9 cellular contexts compared by ENCODE assay signal in genomic region chr10:103800789-103801540, GRCh38. TPM values are rescaled to one million over a fixed set of nuclear protein-coding genes. Genes with fewer than 3 reads are reported as not detected.
A peak's percentile ranks its signal among the peaks of the same experiment; 100 is the strongest.
DNase-seq lines count a peak whose midpoint lies in the region; ATAC-seq and TF ChIP-seq lines count a peak whose summit lies in the region.
"Had no signal": no experiment of that assay in that cellular context is flagged by ENCODE, and none has a peak within 500 bp of the region (broad histone marks: within the 10 kb centered on the region; RNA-seq: fewer than 3 reads in every experiment).

No MANE protein-coding gene starts in this region.

- H3K27ac ChIP-seq in epithelial cell of prostate, result peak overlapping the region; percentile 72
- H3K27ac ChIP-seq in right atrium auricular region, result no peak overlapping the region
- H3K27ac ChIP-seq: KMS-11 had no signal

- H3K4me1 Mint-ChIP-seq in stimulated activated naive CD8-positive, alpha-beta T cell treated with anti-CD3 and anti-CD28 coated beads, Interleukin-15, amount 100 ng/mL, for 72 hours, result peaks cover 25% of the 10 kb centered on the region

- no peak for TF ChIP-seq CTCF in right atrium auricular region (IDR thresholded peaks at IDR 0.05)

- H3K27me3 ChIP-seq in right atrium auricular region, result no peaks in the 10 kb centered on the region

- peak; percentile 46 for DNase-seq in SW480 (ENCODE audit: low spot score)
- DNase-seq in epithelial cell of prostate (ENCODE audit: low read depth, low spot score), result peak; percentile 92
- peak; percentile 7 to 35 for DNase-seq in stimulated activated naive CD8-positive, alpha-beta T cell treated with anti-CD3 and anti-CD28 coated beads, Interleukin-15, amount 100 ng/mL, for 72 hours
- DNase-seq in right atrium auricular region (ENCODE audit: low spot score), result no peak
- no peak for DNase-seq in posterior vena cava (ENCODE audit: low spot score)

- no peak overlapping the region for H3K4me3 Mint-ChIP-seq in stimulated activated naive CD8-positive, alpha-beta T cell treated with anti-CD3 and anti-CD28 coated beads, Interleukin-15, amount 100 ng/mL, for 72 hours

- H3K27me3 Mint-ChIP-seq in stimulated activated naive CD8-positive, alpha-beta T cell treated with anti-CD3 and anti-CD28 coated beads, Interleukin-15, amount 100 ng/mL, for 72 hours, result no peaks in the 10 kb centered on the region

- H3K4me1 ChIP-seq in right atrium auricular region, result no peaks in the 10 kb centered on the region

- no peak overlapping the region for H3K4me3 ChIP-seq in right atrium auricular region

- intact Hi-C loops in posterior vena cava (cut with DNase I), result no loop called here

- peak; percentile 92 for ATAC-seq in GM18870 (IDR thresholded peaks at IDR 0.05; ENCODE audit: unreplicated experiment)
- peak; percentile 44 for ATAC-seq in HG02970 (IDR thresholded peaks at IDR 0.05; ENCODE audit: low FRiP score, unreplicated experiment)
- ATAC-seq in stimulated activated naive CD8-positive, alpha-beta T cell treated with anti-CD3 and anti-CD28 coated beads, Interleukin-15, amount 100 ng/mL, for 72 hours, result peak; percentile 88
- ATAC-seq in GM21717 (IDR thresholded peaks at IDR 0.05; ENCODE audit: unreplicated experiment), result no peak

- peaks cover 4% of the 10 kb centered on the region for H3K36me3 ChIP-seq in right atrium auricular region

- no peaks in the 10 kb centered on the region for H3K9me3 Mint-ChIP-seq in stimulated activated naive CD8-positive, alpha-beta T cell treated with anti-CD3 and anti-CD28 coated beads, Interleukin-15, amount 100 ng/mL, for 72 hours

- H3K9me3 ChIP-seq in right atrium auricular region, result no peaks in the 10 kb centered on the region

- peak overlapping the region; percentile 30 to 79 for H3K27ac Mint-ChIP-seq in stimulated activated naive CD8-positive, alpha-beta T cell treated with anti-CD3 and anti-CD28 coated beads, Interleukin-15, amount 100 ng/mL, for 72 hours

RNA-seq across cellular contexts. Expression of gene SH3PXD2A, which starts 54.4 kb away (rescaled TPM):
- total RNA-seq in right atrium auricular region (10 to 100 TPM; 14.6 to 18.2 TPM), posterior vena cava (10 to 100 TPM; 62.6 to 93.6 TPM)

Comparison
In these comparisons a context has a peak if more than half of its experiments do, and no peak if none do; other contexts are left out.
1. DNase-seq: peak in SW480 (single experiment), epithelial cell of prostate (single experiment) and stimulated activated naive CD8-positive, alpha-beta T cell treated with anti-CD3 and anti-CD28 coated beads, Interleukin-15, amount 100 ng/mL, for 72 hours (2 of 2); none in right atrium auricular region (single experiment) and posterior vena cava (single experiment).